Comparison of ENCODE assay signal across 10 cellular contexts in genomic region chr12:5043589-5044419, GRCh38. TPM values are rescaled to one million over a fixed set of nuclear protein-coding genes. Genes with fewer than 3 reads are reported as not detected.
DNase-seq lines count a peak whose midpoint lies in the region; ATAC-seq and TF ChIP-seq lines count a peak whose summit lies in the region.
"Had no signal": no experiment of that assay in that cellular context is flagged by ENCODE, and none has a peak within 500 bp of the region (broad histone marks: within the 10 kb centered on the region; RNA-seq: fewer than 3 reads in every experiment).

Gene KCNA5 (plus strand): TSS chr12:5043879. CDS start chr12:5044148, 269 bp downstream.

- TF ChIP-seq CTCF in ascending aorta (IDR thresholded peaks at IDR 0.05) (no peak), gastrocnemius medialis (IDR thresholded peaks at IDR 0.05 in 4 of 5, conservative IDR thresholded peaks at IDR 0.05 in 1 of 5) (no peak), PC-3 (conservative IDR thresholded peaks at IDR 0.05; ENCODE audit: low read depth, low read length) (no peak), colonic mucosa (IDR thresholded peaks at IDR 0.05) (no peak)

- peak within 1 kb of the TSS; percentile 64 for H3K4me3 ChIP-seq in HUES64 (ENCODE audit: low read length)
- H3K4me3 ChIP-seq in ascending aorta: peak within 1 kb of the TSS; percentile 44 to 71
- peak within 1 kb of the TSS; percentile 51 for H3K4me3 ChIP-seq in iPS-15b (ENCODE audit: low read depth, low read length)
- peak within 1 kb of the TSS; percentile 13 to 36 (median 24) for H3K4me3 ChIP-seq in gastrocnemius medialis
- H3K4me3 ChIP-seq in PC-3 (ENCODE audit: low read length): no peak within 1 kb of the TSS
- H3K4me3 ChIP-seq in colonic mucosa: no peak within 1 kb of the TSS

- CTCF ChIA-PET in PC-3 (lab: Charles Lee): interaction anchor here (0.6 kb wide), 1 partner anchor 22 kb away, joined by 4 read pairs; no protein-coding TSS in a partner anchor
- CTCF ChIA-PET in activated CD4-positive, alpha-beta T cell treated with anti-CD3 and anti-CD28 coated beads for 36 hours (lab: Charles Lee): interaction anchor here (0.8 kb wide), 1 partner anchor 14 kb away, joined by 3 read pairs; no protein-coding TSS in a partner anchor

- POLR2A ChIA-PET in PC-3 (lab: Charles Lee; ENCODE audit: unreplicated experiment): no interaction called here
- POLR2A ChIA-PET in activated CD4-positive, alpha-beta T cell treated with anti-CD3 and anti-CD28 coated beads for 36 hours (lab: Charles Lee): no interaction called here

- DNase-seq in ascending aorta (ENCODE audit: low spot score in 2 of 2): peak; percentile 43 to 79
- no peak for DNase-seq in gastrocnemius medialis
- DNase-seq in PC-3: no peak
- DNase-seq in activated CD4-positive, alpha-beta T cell treated with anti-CD3 and anti-CD28 coated beads for 36 hours: no peak
- no peak for DNase-seq in hepatic stellate cell (ENCODE audit: low spot score)
- DNase-seq in colonic mucosa: no peak
- DNase-seq: activated naive CD8-positive, alpha-beta T cell treated with anti-CD3 and anti-CD28 coated beads, Interleukin-2, amount 10 ng/mL, durations not matched to agents 7 days and 5 days had no signal

- peaks cover 64% of the 10 kb centered on the region for H3K27me3 ChIP-seq in HUES64 (ENCODE audit: insufficient read depth, low read length)
- no peaks in the 10 kb centered on the region for H3K27me3 ChIP-seq in ascending aorta
- peaks cover 73% of the 10 kb centered on the region for H3K27me3 ChIP-seq in iPS-15b (ENCODE audit: control insufficient read depth, insufficient read depth, low read length)
- H3K27me3 ChIP-seq in gastrocnemius medialis: peaks cover 13 to 53% (median 27%) of the 10 kb centered on the region in 3 donors
- no peaks in the 10 kb centered on the region; the same call in 1 of the 2 replicates for H3K27me3 ChIP-seq in PC-3 (ENCODE audit: low read length)
- peaks cover 13% of the 10 kb centered on the region for H3K27me3 ChIP-seq in colonic mucosa

- H3K4me3 Mint-ChIP-seq in activated CD4-positive, alpha-beta T cell treated with anti-CD3 and anti-CD28 coated beads for 36 hours: no peak within 1 kb of the TSS
- H3K4me3 Mint-ChIP-seq: activated naive CD8-positive, alpha-beta T cell treated with anti-CD3 and anti-CD28 coated beads, Interleukin-2, amount 10 ng/mL, durations not matched to agents 7 days and 5 days had no signal

- no peaks in the 10 kb centered on the region for H3K79me2 ChIP-seq in PC-3 (ENCODE audit: low read length)

- H3K4me2 ChIP-seq in PC-3 (ENCODE audit: low read length): no peak within 1 kb of the TSS

- in situ Hi-C loops in gastrocnemius medialis (cut with MboI; ENCODE audit: low sequenced_read_pairs in 4 of 4): no loop called here

- no peaks in the 10 kb centered on the region for H3F3A ChIP-seq in PC-3 (ENCODE audit: low read length, unreplicated experiment)

- TF ChIP-seq POLR2A in gastrocnemius medialis (IDR thresholded peaks at IDR 0.05): no peak

- WGBS in HUES64: 4% methylated on average over 68 of the region's 68 CpGs

- H3K4me1 ChIP-seq in HUES64 (ENCODE audit: insufficient read depth, low read length) (peaks cover 11% of the 10 kb centered on the region), ascending aorta (peaks cover 8 to 13% of the 10 kb centered on the region in 2 donors), iPS-15b (ENCODE audit: control insufficient read depth, insufficient read depth, low read length) (peaks cover 8% of the 10 kb centered on the region), gastrocnemius medialis (peaks cover 0 to 5% of the 10 kb centered on the region in 2 donors), PC-3 (ENCODE audit: insufficient read depth, low read length) (no peaks in the 10 kb centered on the region), colonic mucosa (no peaks in the 10 kb centered on the region)

- BruUV-seq in PC-3 (replicated peaks; lab: Mats Ljungman, UMichigan): no TSS peak

- no peak within 1 kb of the TSS for H3K27ac Mint-ChIP-seq in activated CD4-positive, alpha-beta T cell treated with anti-CD3 and anti-CD28 coated beads for 36 hours
- H3K27ac Mint-ChIP-seq: activated naive CD8-positive, alpha-beta T cell treated with anti-CD3 and anti-CD28 coated beads, Interleukin-2, amount 10 ng/mL, durations not matched to agents 7 days and 5 days had no signal

- H3K36me3 Mint-ChIP-seq in activated CD4-positive, alpha-beta T cell treated with anti-CD3 and anti-CD28 coated beads for 36 hours (ENCODE audit: low read depth): no peaks in the 10 kb centered on the region
- H3K36me3 Mint-ChIP-seq: activated naive CD8-positive, alpha-beta T cell treated with anti-CD3 and anti-CD28 coated beads, Interleukin-2, amount 10 ng/mL, durations not matched to agents 7 days and 5 days had no signal

- H3K9me3 ChIP-seq in HUES64 (ENCODE audit: insufficient read depth, low read depth, low read length): no peaks in the 10 kb centered on the region
- H3K9me3 ChIP-seq in ascending aorta: no peaks in the 10 kb centered on the region
- H3K9me3 ChIP-seq in iPS-15b (ENCODE audit: control insufficient read depth, insufficient read depth, low read length): no peaks in the 10 kb centered on the region
- H3K9me3 ChIP-seq in gastrocnemius medialis: no peaks in the 10 kb centered on the region
- no peaks in the 10 kb centered on the region for H3K9me3 ChIP-seq in PC-3 (ENCODE audit: low read length)
- H3K9me3 ChIP-seq in colonic mucosa: no peaks in the 10 kb centered on the region

- no peaks in the 10 kb centered on the region for H3K9me3 Mint-ChIP-seq in activated CD4-positive, alpha-beta T cell treated with anti-CD3 and anti-CD28 coated beads for 36 hours (ENCODE audit: low read depth)
- H3K9me3 Mint-ChIP-seq: activated naive CD8-positive, alpha-beta T cell treated with anti-CD3 and anti-CD28 coated beads, Interleukin-2, amount 10 ng/mL, durations not matched to agents 7 days and 5 days had no signal

- H3K9ac ChIP-seq in HUES64 (ENCODE audit: low read depth, low read length): peak within 1 kb of the TSS; percentile 37
- no peak within 1 kb of the TSS for H3K9ac ChIP-seq in iPS-15b (ENCODE audit: low read depth, low read length)
- H3K9ac ChIP-seq in PC-3 (ENCODE audit: low read length): no peak within 1 kb of the TSS
- H3K9ac ChIP-seq in colonic mucosa (ENCODE audit: low read depth in 2 of 2, low read length in 2 of 2): peak within 1 kb of the TSS in 1 of 2 donors; percentile 12

- H3K27ac ChIP-seq in HUES64 (ENCODE audit: low read depth, low read length) (no peak within 1 kb of the TSS), ascending aorta (peak within 1 kb of the TSS; percentile 84 to 94), gastrocnemius medialis (peak within 1 kb of the TSS in 1 of 4 donors; percentile 35), PC-3 (ENCODE audit: low read length) (no peak within 1 kb of the TSS), colonic mucosa (no peak within 1 kb of the TSS)

- ATAC-seq in gastrocnemius medialis: no peak
- no peak for ATAC-seq in PC-3
- ATAC-seq in activated CD4-positive, alpha-beta T cell treated with anti-CD3 and anti-CD28 coated beads for 36 hours: no peak

- no peak within 1 kb of the TSS for H2AFZ ChIP-seq in PC-3 (ENCODE audit: low read length)

- no peaks in the 10 kb centered on the region for H3K9me2 ChIP-seq in PC-3 (replicated peaks; ENCODE audit: low read length)

- H4K20me1 ChIP-seq in PC-3 (ENCODE audit: low read length): no peaks in the 10 kb centered on the region

- H3K27me3 Mint-ChIP-seq in activated CD4-positive, alpha-beta T cell treated with anti-CD3 and anti-CD28 coated beads for 36 hours: peaks cover 34% of the 10 kb centered on the region

- H3K36me3 ChIP-seq in HUES64 (ENCODE audit: insufficient read depth, low read length) (no peaks in the 10 kb centered on the region), ascending aorta (no peaks in the 10 kb centered on the region), iPS-15b (ENCODE audit: control insufficient read depth, insufficient read depth, low read length) (no peaks in the 10 kb centered on the region), gastrocnemius medialis (no peaks in the 10 kb centered on the region), PC-3 (ENCODE audit: low read depth, low read length) (no peaks in the 10 kb centered on the region), colonic mucosa (no peaks in the 10 kb centered on the region)

- intact Hi-C loops in ascending aorta (cut with DNase I): loop anchor here (2.0 to 10.0 kb wide), 2 partner anchors 17 to 91 kb away; no protein-coding TSS in a partner anchor
- intact Hi-C loops in gastrocnemius medialis (cut with DNase I; ENCODE audit: low total_unique reads): no loop called here
- intact Hi-C loops in PC-3 (cut with micrococcal nuclease): no loop called here
- intact Hi-C loops in activated CD4-positive, alpha-beta T cell treated with anti-CD3 and anti-CD28 coated beads for 36 hours (cut with DNase I, micrococcal nuclease): no loop called here
- intact Hi-C loops in colonic mucosa (cut with DNase I): no loop called here

- no peaks in the 10 kb centered on the region for H3K4me1 Mint-ChIP-seq in activated CD4-positive, alpha-beta T cell treated with anti-CD3 and anti-CD28 coated beads for 36 hours
- H3K4me1 Mint-ChIP-seq: activated naive CD8-positive, alpha-beta T cell treated with anti-CD3 and anti-CD28 coated beads, Interleukin-2, amount 10 ng/mL, durations not matched to agents 7 days and 5 days had no signal

RNA-seq across cellular contexts. Expression of gene KCNA5, which starts in this region (rescaled TPM):
- polyA plus RNA-seq in HUES64 (2013, experiment 1 of 2): 0.90 TPM
- polyA plus RNA-seq in HUES64 (2013, experiment 2 of 2): 0.32 TPM
- total RNA-seq in ascending aorta (39.1 TPM), gastrocnemius medialis (1 to 10 TPM in 1 of 4 donors, under 1 TPM in 3; 0.52 to 3.2 (median 0.84) TPM), PC-3 (2014; rRNA removed) (not detected in 2 replicates), colonic mucosa (under 1 TPM in 1 of 2 donors, not detected in 1; 0.11 TPM)
- total RNA-seq in activated CD4-positive, alpha-beta T cell treated with anti-CD3 and anti-CD28 coated beads for 36 hours: not detected
- total RNA-seq: activated naive CD8-positive, alpha-beta T cell treated with anti-CD3 and anti-CD28 coated beads, Interleukin-2, amount 10 ng/mL, durations not matched to agents 7 days and 5 days; fibroblast of lung had no signal
- polyA plus RNA-seq: fibroblast of lung had no signal

Comparison
In these comparisons a context has a peak if more than half of its experiments do, and no peak if none do; other contexts are left out.
1. H3K27ac ChIP-seq: peak in ascending aorta (2 of 2); none in HUES64 (single experiment), PC-3 (single experiment) and colonic mucosa (single experiment).
2. H3K4me3 ChIP-seq: peak in HUES64 (single experiment), ascending aorta (2 of 2), iPS-15b (single experiment) and gastrocnemius medialis (4 of 4); none in PC-3 (single experiment) and colonic mucosa (single experiment).
3. DNase-seq: peak in ascending aorta (2 of 2); none in gastrocnemius medialis (0 of 2), PC-3 (single experiment), activated CD4-positive, alpha-beta T cell treated with anti-CD3 and anti-CD28 coated beads for 36 hours (single experiment), hepatic stellate cell (single experiment) and colonic mucosa (single experiment).